Comparison of ENCODE assay signal across 8 cellular contexts in the genomic region with DNA sequence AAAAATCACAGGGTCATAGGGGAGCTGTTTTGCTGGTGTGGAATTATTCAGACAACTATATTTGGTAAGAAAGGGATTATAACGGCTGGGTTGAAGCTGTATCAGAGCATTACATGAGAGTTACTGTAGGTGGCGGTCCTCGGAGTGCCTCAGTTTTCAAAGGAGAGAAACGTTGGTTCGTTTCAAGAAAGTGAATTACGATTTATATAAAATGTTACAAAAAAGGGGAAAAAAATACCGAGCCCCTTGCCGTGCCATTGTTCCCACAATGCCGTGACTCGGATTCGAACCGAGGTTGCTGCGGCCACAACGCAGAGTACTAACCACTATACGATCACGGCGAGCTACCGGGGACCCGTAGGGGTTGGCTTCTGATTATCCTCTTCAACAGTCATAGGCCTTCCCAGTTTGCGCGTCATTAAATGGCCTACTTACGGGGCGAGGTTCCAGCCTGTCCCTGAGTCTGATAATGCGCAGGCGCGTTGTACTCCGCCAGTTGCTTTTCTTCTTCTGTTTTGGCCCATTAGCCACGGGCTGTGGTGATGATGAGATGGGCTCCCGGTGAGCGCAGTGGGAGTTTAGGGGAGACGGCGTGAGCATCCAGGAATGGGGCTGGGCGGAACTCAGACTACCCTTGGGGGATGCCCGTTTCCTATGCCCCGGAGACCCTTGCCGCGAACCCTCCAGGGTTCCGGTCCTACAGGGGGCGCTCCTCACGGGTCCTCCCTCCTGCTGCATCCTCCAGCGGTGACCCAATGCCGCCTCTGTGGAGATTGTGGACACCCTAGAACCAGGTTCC. TPM values are rescaled to one million over a fixed set of nuclear protein-coding genes. Genes with fewer than 3 reads are reported as not detected.
DNase-seq lines count a peak whose midpoint lies in the region; ATAC-seq lines count a peak whose summit lies in the region.

No MANE protein-coding gene starts in this region.

- DNase-seq in AML-193 (lab: John Stamatoyannopoulos, UW) (peak; percentile 93 to 94), NCI-H446 (lab: John Stamatoyannopoulos, UW) (peak; percentile 81 to 94), left lobe of liver (ENCODE audit: low spot score) (peak; percentile 96)
- DNase-seq in activated CD4-positive, alpha-beta T cell treated with anti-CD3 and anti-CD28 coated beads for 24 hours (ENCODE audit: low read depth in 2 of 2) = peak; percentile 79 to 90
- peak; percentile 88 to 95 for DNase-seq in stimulated activated CD4-positive, alpha-beta T cell treated with anti-CD3 and anti-CD28 coated beads, Interleukin-2, amount 100 ng/mL, for 24 hours

- peak overlapping the region; percentile 97 for H3K27ac ChIP-seq in cingulate gyrus (ENCODE audit: low read depth, low read length)

- ATAC-seq in GM19023 (IDR thresholded peaks at IDR 0.05; ENCODE audit: unreplicated experiment) (peak; percentile 55), HG03196 (IDR thresholded peaks at IDR 0.05; ENCODE audit: unreplicated experiment) (peak; percentile 56), left lobe of liver (peak; percentile 63)

RNA-seq across cellular contexts. Expression of a gene that starts 10.8 kb away (rescaled TPM):
- 18.4 TPM for total RNA-seq in left lobe of liver

RNA-seq across cellular contexts. Expression of a gene that starts 53.5 kb away (rescaled TPM):
- 0.15 TPM for total RNA-seq in left lobe of liver

Comparison
In these comparisons a context has a peak if more than half of its experiments do, and no peak if none do; other contexts are left out.
1. Peak in every context shown above with its lines: DNase-seq, ATAC-seq and H3K27ac ChIP-seq.